In the genomic region with DNA sequence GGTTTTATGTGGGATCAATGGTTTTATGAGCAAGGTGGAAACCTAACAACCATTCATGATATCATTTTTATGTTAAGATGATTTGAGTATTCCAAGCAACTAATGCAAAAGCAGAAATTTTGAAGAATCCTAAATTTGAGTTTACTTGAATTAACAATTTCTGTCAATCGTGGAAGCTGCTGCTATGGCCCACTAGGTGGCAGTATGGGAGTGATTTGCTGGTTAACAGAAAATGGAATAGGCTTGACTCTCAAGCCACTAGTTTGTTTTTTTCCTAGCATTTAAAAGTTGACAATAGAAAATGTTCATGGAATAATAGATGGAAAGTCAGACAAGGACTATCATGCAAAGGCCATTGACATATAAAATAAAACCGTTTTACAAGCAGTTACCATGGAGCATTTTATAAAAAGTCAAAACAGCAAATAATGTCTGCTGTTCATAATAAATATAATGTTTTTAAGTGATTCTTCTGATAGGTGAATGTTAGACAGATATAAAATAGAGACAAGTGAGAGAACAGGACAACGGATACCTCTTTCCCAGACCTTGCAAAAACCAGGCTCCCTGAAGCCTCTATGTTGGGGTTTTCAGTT, we compare ENCODE assay signal across 8 cellular contexts. TPM values are rescaled to one million over a fixed set of nuclear protein-coding genes. Genes with fewer than 3 reads are reported as not detected.
A peak's percentile ranks its signal among the peaks of the same experiment; 100 is the strongest.
DNase-seq lines count a peak whose midpoint lies in the region; ATAC-seq and TF ChIP-seq lines count a peak whose summit lies in the region.

No MANE protein-coding gene starts in this region.

- no peak overlapping the region for H3K4me3 ChIP-seq in HFF-Myc (replicated peaks; ENCODE audit: low read depth, low read length)
- H3K4me3 ChIP-seq in OCI-LY3 (ENCODE audit: low read length) = no peak overlapping the region
- H3K4me3 ChIP-seq in gastroesophageal sphincter = no peak overlapping the region

- no peaks in the 10 kb centered on the region; the same call in 1 of the 2 replicates for H4K20me1 ChIP-seq in OCI-LY3 (ENCODE audit: insufficient read depth, low read length)

- H2AFZ ChIP-seq in OCI-LY3 (ENCODE audit: low read depth, low read length) = no peak overlapping the region

- no peaks in the 10 kb centered on the region for H3K27me3 ChIP-seq in OCI-LY3 (ENCODE audit: low read depth, low read length)
- H3K27me3 ChIP-seq in gastroesophageal sphincter = no peaks in the 10 kb centered on the region

- H3K36me3 ChIP-seq in OCI-LY3 (replicated peaks; ENCODE audit: low read depth, low read length) = no peaks in the 10 kb centered on the region
- no peaks in the 10 kb centered on the region for H3K36me3 ChIP-seq in gastroesophageal sphincter

- no peak for TF ChIP-seq EP300 in gastroesophageal sphincter (IDR thresholded peaks at IDR 0.05)

- H3K9ac ChIP-seq in OCI-LY3 (ENCODE audit: low read length) = no peak overlapping the region

- ATAC-seq in gastroesophageal sphincter (no peak), HG03139 (IDR thresholded peaks at IDR 0.05; ENCODE audit: unreplicated experiment) (no peak), GM19023 (IDR thresholded peaks at IDR 0.05; ENCODE audit: unreplicated experiment) (no peak)

- TF ChIP-seq POLR2A in gastroesophageal sphincter (IDR thresholded peaks at IDR 0.05) = no peak

- no peaks in the 10 kb centered on the region for H3K4me1 ChIP-seq in OCI-LY3 (ENCODE audit: low read length)
- H3K4me1 ChIP-seq in gastroesophageal sphincter = no peaks in the 10 kb centered on the region

- no peak overlapping the region for H3K4me2 ChIP-seq in OCI-LY3 (ENCODE audit: low read length)

- DNase-seq in DMS 273 (lab: John Stamatoyannopoulos, UW; ENCODE audit: unreplicated experiment) (peak; percentile 65), HFF-Myc (ENCODE audit: extremely low read depth, low read depth) (peak; percentile 50), activated T-helper 1 cell treated with Interleukin-2 at 50 U/mL for 16 hours (ENCODE audit: low read depth) (peak; percentile 16), pulmonary artery endothelial cell (ENCODE audit: low read depth, low spot score) (peak; percentile 19)

- H3K9me3 ChIP-seq in OCI-LY3 (ENCODE audit: insufficient read depth, low read length) (no peaks in the 10 kb centered on the region), gastroesophageal sphincter (no peaks in the 10 kb centered on the region)

- H3K79me2 ChIP-seq in OCI-LY3 (ENCODE audit: low read length) = no peaks in the 10 kb centered on the region

- WGBS in gastroesophageal sphincter (ENCODE audit: low coverage in 1 of 2), 2 donors = 8 to 17% methylated on average over 3 of the region's 3 CpGs

- no peak overlapping the region for H3K27ac ChIP-seq in OCI-LY3 (ENCODE audit: low read length)
- no peak overlapping the region for H3K27ac ChIP-seq in gastroesophageal sphincter

- TF ChIP-seq CTCF in HFF-Myc (IDR thresholded peaks at IDR 0.05; ENCODE audit: low read depth, low read length, missing control alignments) (peak; percentile 80), OCI-LY3 (IDR thresholded peaks at IDR 0.05; ENCODE audit: low read depth, low read length) (peak; percentile 85), gastroesophageal sphincter (IDR thresholded peaks at IDR 0.05) (peak; percentile 57 to 80 (median 60))

RNA-seq across cellular contexts. Expression of a gene that starts 43.0 kb away (rescaled TPM):
- total RNA-seq in gastroesophageal sphincter = 1 to 10 TPM in 2 of 4 donors, under 1 TPM in 2; 0.46 to 1.3 (median 0.87) TPM
- total RNA-seq in pulmonary artery endothelial cell = under 0.01 TPM in 1 of 2 replicates, not detected in the other
